In the genomic region with DNA sequence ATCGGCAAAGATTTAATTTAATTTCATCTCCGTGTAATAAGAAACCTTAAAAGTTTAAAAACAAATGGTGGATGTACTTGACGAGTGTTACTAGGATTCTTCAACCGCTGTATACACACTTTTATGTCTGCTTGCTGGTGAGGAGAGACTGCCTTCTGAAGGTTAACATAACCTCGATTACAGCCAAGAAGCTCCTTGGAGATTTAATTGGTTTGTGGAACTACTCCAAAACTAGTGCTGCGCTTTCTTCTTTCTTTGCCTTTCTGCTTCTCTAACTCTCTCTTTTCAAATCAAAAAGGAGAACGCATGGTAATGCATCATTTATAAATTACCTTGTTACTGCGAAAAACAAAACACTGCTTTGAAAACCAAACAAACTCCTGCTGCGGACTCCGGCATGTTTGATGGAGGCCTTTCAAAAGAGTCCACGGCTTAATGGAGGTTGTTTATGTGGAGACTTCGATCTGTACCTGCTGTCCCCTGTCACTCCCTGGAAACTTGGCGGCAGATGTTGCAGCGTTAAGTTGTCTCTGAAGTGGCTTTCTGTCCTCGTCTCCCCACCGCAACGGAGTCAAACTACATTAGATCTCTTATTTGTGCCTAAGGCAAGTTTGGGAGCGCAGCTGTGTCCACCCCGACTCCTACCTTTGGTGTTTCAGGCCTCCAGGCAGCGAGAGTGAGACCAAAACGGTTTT, we compare ENCODE assay signal across 1 cellular context.
TF ChIP-seq lines count a peak whose summit lies in the region.

No MANE protein-coding gene starts in this region.

TF ChIP-seq in SK-N-SH treated with all-trans-retinoic acid at 6 μM for 48 hours, 23 proteins besides CTCF, POLR2A, EP300 and RAD21 (continued from another document):
- TF ChIP-seq PPARA (CRISPR knock-in tag; IDR thresholded peaks at IDR 0.05; ENCODE audit: borderline replicate concordance): no peak
- TF ChIP-seq ARNTL (CRISPR knock-in tag; IDR thresholded peaks at IDR 0.05; ENCODE audit: borderline replicate concordance, low read depth): no peak
- no peak for TF ChIP-seq TOX (CRISPR knock-in tag; IDR thresholded peaks at IDR 0.05; ENCODE audit: borderline replicate concordance)
- no peak for TF ChIP-seq ESRRG (CRISPR knock-in tag; IDR thresholded peaks at IDR 0.05)
- TF ChIP-seq BACH2 (CRISPR knock-in tag; IDR thresholded peaks at IDR 0.05; ENCODE audit: borderline replicate concordance): no peak
- no peak for TF ChIP-seq ZFP3 (CRISPR knock-in tag; IDR thresholded peaks at IDR 0.05)
- no peak for TF ChIP-seq RARB (CRISPR knock-in tag; IDR thresholded peaks at IDR 0.05)
- TF ChIP-seq CSRNP3 (CRISPR knock-in tag; IDR thresholded peaks at IDR 0.05): no peak
- no peak for TF ChIP-seq ISL1 (CRISPR knock-in tag; IDR thresholded peaks at IDR 0.05)
- no peak for TF ChIP-seq ZNF70 (CRISPR knock-in tag; IDR thresholded peaks at IDR 0.05)
